24 cellular contexts compared by ENCODE assay signal in the genomic region with DNA sequence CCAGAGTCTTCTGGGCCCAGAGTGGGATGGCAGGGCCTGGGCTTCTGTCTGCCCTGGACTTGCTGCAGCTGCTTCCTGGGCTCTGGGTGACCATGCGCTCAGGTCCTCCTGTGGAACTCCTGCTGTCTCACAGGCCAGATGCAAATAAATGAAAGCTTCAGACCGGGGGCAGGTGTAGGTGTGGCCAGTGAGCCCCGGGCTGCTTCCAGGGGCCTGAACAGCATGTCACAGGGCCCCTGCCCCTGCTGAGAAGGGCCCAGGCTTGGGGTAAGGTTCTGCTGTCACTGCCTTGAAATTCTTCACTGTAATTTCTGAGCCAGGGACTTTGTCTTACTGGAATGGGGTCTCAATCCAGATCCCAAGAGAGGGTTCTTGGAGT. TPM values are rescaled to one million over a fixed set of nuclear protein-coding genes. Genes with fewer than 3 reads are reported as not detected.
A peak's percentile ranks its signal among the peaks of the same experiment; 100 is the strongest.
DNase-seq lines count a peak whose midpoint lies in the region; ATAC-seq, FAIRE-seq and TF ChIP-seq lines count a peak whose summit lies in the region.
"Had no signal": no experiment of that assay in that cellular context is flagged by ENCODE, and none has a peak within 500 bp of the region (broad histone marks: within the 10 kb centered on the region; RNA-seq: fewer than 3 reads in every experiment).

No MANE protein-coding gene starts in this region.

- peak overlapping the region; percentile 78 for H3K56ac ChIP-seq in mesendoderm (ENCODE audit: low read length)

- intact Hi-C loops in K562 (cut with micrococcal nuclease) = loop anchor here (5.0 kb wide), 1 partner anchor 95 kb away; the partner anchor contains the start of gene WDR4

- no peak overlapping the region for H4K5ac ChIP-seq in mesendoderm (ENCODE audit: low read length)

- POLR2A ChIA-PET in K562 (lab: Yijun Ruan, JAX) = interaction anchor here (1.0 to 1.2 kb wide), 3 partner anchors 10 to 16 kb away, joined by 3 to 10 read pairs (median 3); no protein-coding TSS in a partner anchor

- H4K8ac ChIP-seq in mesendoderm (ENCODE audit: low read depth, low read length) = no peak overlapping the region

- H3K9ac ChIP-seq in K562 (ENCODE audit: insufficient read depth in 1 of 2, low read depth in 2 of 2, low read length in 2 of 2) = peak overlapping the region; percentile 57 to 90
- H3K9ac ChIP-seq in mesendoderm (ENCODE audit: low read length) = peak overlapping the region; percentile 43

- WGBS in K562 (ENCODE audit: insufficient coverage, low coverage, missing lambda C conversion rate) = 23% methylated on average over 3 of the region's 3 CpGs
- no CpG with 5 or more reads among the region's 3 CpGs for WGBS in mesendoderm (ENCODE audit: extremely low coverage, insufficient coverage, low lambda C conversion rate)

- H3K4me3 ChIP-seq in K562 = no peak overlapping the region
- H3K4me3 ChIP-seq in mesendoderm (ENCODE audit: low read length) = no peak overlapping the region
- H3K4me3 ChIP-seq: ascending aorta, esophagus muscularis mucosa, GM12878, MG63, smooth muscle cell had no signal

- H2BK15ac ChIP-seq in mesendoderm (replicated peaks; ENCODE audit: low read depth) = no peak overlapping the region

- peaks cover 5% of the 10 kb centered on the region for H3K36me3 Mint-ChIP-seq in type B pancreatic cell
- no peaks in the 10 kb centered on the region for H3K36me3 Mint-ChIP-seq in stimulated activated memory B cell treated with anti-CD40 and anti-IgM and Interleukin-4, amounts not matched to agents 10 μg/mL and 1 μg/mL and 100 μg/mL, for 72 hours

- H3K36me3 ChIP-seq in K562 (ENCODE audit: control insufficient read depth, insufficient read depth, low read length) = peaks cover 5% of the 10 kb centered on the region; the same call in 2 of the 3 replicates
- H3K36me3 ChIP-seq in mesendoderm (ENCODE audit: control insufficient read depth, insufficient read depth, low read length) = no peaks in the 10 kb centered on the region
- H3K36me3 ChIP-seq: ascending aorta, esophagus muscularis mucosa had no signal

- H3K4me1 Mint-ChIP-seq in type B pancreatic cell (ENCODE audit: unreplicated experiment) = peaks cover 14% of the 10 kb centered on the region
- peaks cover 15% of the 10 kb centered on the region for H3K4me1 Mint-ChIP-seq in stimulated activated memory B cell treated with anti-CD40 and anti-IgM and Interleukin-4, amounts not matched to agents 10 μg/mL and 1 μg/mL and 100 μg/mL, for 72 hours

- TF ChIP-seq CTCF in K562 (IDR thresholded peaks at IDR 0.05 in 2 of 3, conservative IDR thresholded peaks at IDR 0.05 in 1 of 3; ENCODE audit: insufficient read depth in 2 of 3, low read depth in 1 of 3, low read length in 3 of 3) (no peak), type B pancreatic cell (conservative IDR thresholded peaks at IDR 0.05) (no peak), D721Med (IDR thresholded peaks at IDR 0.05; ENCODE audit: insufficient read depth, missing control alignments) (no peak)

- no peak for TF ChIP-seq POLR2A in K562 (conservative IDR thresholded peaks at IDR 0.05)

- DNase-seq in DMS53 (lab: John Stamatoyannopoulos, UW) (peak; percentile 40), DMS53 treated with DMSO at 0.1 percent for 48 hours (lab: John Stamatoyannopoulos, UW; ENCODE audit: unreplicated experiment) (no peak), K562 (ENCODE audit: extremely low read depth in 1 of 4, low spot score in 3 of 4) (peak; percentile 64 to 69 (median 66)), mesendoderm (no peak), type B pancreatic cell (ENCODE audit: extremely low spot score, unreplicated experiment) (no peak), D721Med (ENCODE audit: insufficient read length, low spot score) (no peak)
- DNase-seq: activated gamma-delta T cell; cortex of kidney; MG63; NCI-H2029 treated with DMSO at 0.1 percent for 48 hours; NCI-H774; nucleus accumbens; stimulated activated naive CD8-positive, alpha-beta T cell treated with anti-CD3 and anti-CD28 coated beads, Interleukin-15, Interleukin-2, amounts not matched to agents 100 U/mL and 50 U/mL, for 24 hours; SW 1271; WERI-Rb-1 had no signal

- H3K79me2 ChIP-seq in K562 (ENCODE audit: control insufficient read depth, insufficient read depth, low read length) (peaks cover 24% of the 10 kb centered on the region), mesendoderm (ENCODE audit: control insufficient read depth, insufficient read depth, low read length) (peaks cover 15% of the 10 kb centered on the region)

- no peaks in the 10 kb centered on the region for H3K9me1 ChIP-seq in K562 (ENCODE audit: control insufficient read depth, insufficient read depth, low read length)

- peak overlapping the region; percentile 59 for H3K4me2 ChIP-seq in K562 (ENCODE audit: insufficient read depth, low read length)
- no peak overlapping the region for H3K4me2 ChIP-seq in mesendoderm (ENCODE audit: low read length)
- H3K4me2 ChIP-seq: smooth muscle cell had no signal

- TF ChIP-seq RAD21 in K562 (CRISPR knock-in tag; conservative IDR thresholded peaks at IDR 0.05 in 1 of 2, IDR thresholded peaks at IDR 0.05 in 1 of 2) = no peak

- no peak overlapping the region for H2AK5ac ChIP-seq in mesendoderm (ENCODE audit: low read length)

- no peak overlapping the region for H3K4me3 Mint-ChIP-seq in type B pancreatic cell
- no peak overlapping the region for H3K4me3 Mint-ChIP-seq in stimulated activated memory B cell treated with anti-CD40 and anti-IgM and Interleukin-4, amounts not matched to agents 10 μg/mL and 1 μg/mL and 100 μg/mL, for 72 hours
- H3K4me3 Mint-ChIP-seq: CD14-positive monocyte had no signal

- H2BK120ac ChIP-seq in mesendoderm (ENCODE audit: low read depth, low read length) = peak overlapping the region; percentile 95

- H3K27me3 ChIP-seq in K562 (ENCODE audit: control insufficient read depth in 2 of 2, insufficient read depth in 2 of 2, low read length in 2 of 2) (no peaks in the 10 kb centered on the region), mesendoderm (ENCODE audit: insufficient read depth, low read length, poor library complexity) (no peaks in the 10 kb centered on the region)
- H3K27me3 ChIP-seq: ascending aorta, esophagus muscularis mucosa, MG63 had no signal

- no peaks in the 10 kb centered on the region for H4K20me1 ChIP-seq in K562 (replicated peaks; ENCODE audit: control insufficient read depth, insufficient read depth, low read length)

- peak overlapping the region; percentile 79 for H3K4ac ChIP-seq in mesendoderm (ENCODE audit: low read depth, low read length)

- peaks cover 4% of the 10 kb centered on the region for H3K9me3 Mint-ChIP-seq in type B pancreatic cell
- no peaks in the 10 kb centered on the region for H3K9me3 Mint-ChIP-seq in stimulated activated memory B cell treated with anti-CD40 and anti-IgM and Interleukin-4, amounts not matched to agents 10 μg/mL and 1 μg/mL and 100 μg/mL, for 72 hours
- H3K9me3 Mint-ChIP-seq: CD14-positive monocyte had no signal

- peak overlapping the region; percentile 70 for H3K27ac Mint-ChIP-seq in type B pancreatic cell
- no peak overlapping the region for H3K27ac Mint-ChIP-seq in stimulated activated memory B cell treated with anti-CD40 and anti-IgM and Interleukin-4, amounts not matched to agents 10 μg/mL and 1 μg/mL and 100 μg/mL, for 72 hours

- H3K23ac ChIP-seq in mesendoderm (ENCODE audit: low read length) = no peak overlapping the region

- H3K18ac ChIP-seq in mesendoderm (ENCODE audit: low read length) = peak overlapping the region; percentile 80

- H2BK5ac ChIP-seq in mesendoderm (ENCODE audit: low read length) = peak overlapping the region; percentile 31

- H3K4me1 ChIP-seq in K562 (replicated peaks in 1 of 2; ENCODE audit: control insufficient read depth in 2 of 2, insufficient read depth in 2 of 2, low read length in 2 of 2) = peaks cover 45 to 46% of the 10 kb centered on the region in 2 experiments
- H3K4me1 ChIP-seq in mesendoderm (ENCODE audit: control insufficient read depth, low read depth, low read length) = peaks cover 12% of the 10 kb centered on the region

- in situ Hi-C loops in K562 (cut with MboI) = no loop called here

- CTCF ChIA-PET in K562 (lab: Yijun Ruan, JAX; ENCODE audit: low intra/inter-chr PET ratio) = no interaction called here

- ATAC-seq in K562 (peak; percentile 6), HG03159 (IDR thresholded peaks at IDR 0.05; ENCODE audit: unreplicated experiment) (no peak)
- ATAC-seq in stimulated activated memory B cell treated with anti-CD40 and anti-IgM and Interleukin-4, amounts not matched to agents 10 μg/mL and 1 μg/mL and 100 μg/mL, for 72 hours = no peak
- ATAC-seq: GM12878; stimulated activated naive CD8-positive, alpha-beta T cell treated with anti-CD3 and anti-CD28 coated beads, Interleukin-15, Interleukin-2, amounts not matched to agents 100 U/mL and 50 U/mL, for 24 hours had no signal

- peaks cover 6% of the 10 kb centered on the region for H3K79me1 ChIP-seq in mesendoderm (ENCODE audit: low read length)

- no peak for TF ChIP-seq EP300 in K562 (IDR thresholded peaks at IDR 0.05; ENCODE audit: low read length)

- no TSS peak for BruUV-seq in K562 (replicated peaks; lab: Mats Ljungman, UMichigan)

- H3K27ac ChIP-seq in K562 (ENCODE audit: extremely low read depth, low read depth, low read length) (peak overlapping the region; percentile 88), mesendoderm (ENCODE audit: low read depth, low read length) (peak overlapping the region; percentile 68)
- H3K27ac ChIP-seq: 22Rv1, ascending aorta, esophagus muscularis mucosa, WERI-Rb-1 had no signal

- H3K27me3 Mint-ChIP-seq in type B pancreatic cell = no peaks in the 10 kb centered on the region
- no peaks in the 10 kb centered on the region for H3K27me3 Mint-ChIP-seq in stimulated activated memory B cell treated with anti-CD40 and anti-IgM and Interleukin-4, amounts not matched to agents 10 μg/mL and 1 μg/mL and 100 μg/mL, for 72 hours

- H3K9me3 ChIP-seq in K562 (replicated peaks; ENCODE audit: control insufficient read depth, insufficient read depth, low read depth, low read length) = peaks cover 4% of the 10 kb centered on the region; the same call in 1 of the 2 replicates
- H3K9me3 ChIP-seq: ascending aorta, esophagus muscularis mucosa had no signal

- no peak for FAIRE-seq in K562 (lab: Jason Lieb, UNC)
- FAIRE-seq in D721Med (lab: Jason Lieb, UNC) = no peak
- FAIRE-seq: GM12878 had no signal

- peak overlapping the region; percentile 98 for H2AFZ ChIP-seq in K562 (ENCODE audit: low read depth, low read length)

RNA-seq across cellular contexts. Expression of gene PKNOX1, which starts 2.5 kb away (rescaled TPM):
- 77.9 and 112 TPM in 2 replicates for total RNA-seq in K562 (2011; cell fraction: chromatin; rRNA removed; ENCODE audit: low replicate concordance)
- total RNA-seq in K562 (2011; cell fraction: nucleolus; rRNA removed) = 19.3 and 19.8 TPM in 2 replicates
- 31.2 and 36.2 TPM in 2 replicates for total RNA-seq in K562 (2011; cell fraction: nucleoplasm; rRNA removed)
- total RNA-seq in K562 (2014; rRNA removed) (9.6 and 13.2 TPM in 2 replicates), K562 (2014; rRNA removed; fragmentation: Illumina TruSeq; extraction: Trizol) (12.2 and 14.5 TPM in 2 replicates), K562 (2015; rRNA removed; fragmentation: Illumina TruSeq; extraction: Trizol) (7.1 and 10.0 TPM in 2 replicates), K562 (2021) (11.7 and 14.9 TPM in 2 replicates), type B pancreatic cell (ENCODE audit: low replicate concordance) (14.6 and 25.4 TPM in 2 replicates)
- polyA plus RNA-seq in K562 (2011; rRNA removed) (21.8 and 25.9 TPM in 2 replicates), K562 (2014; fragmentation: Illumina TruSeq; extraction: Trizol) (10.4 and 16.0 TPM in 2 replicates), K562 (2014; fragmentation: Nextera tagmentation; extraction: Ambion mirVana) (10 to 100 TPM in 1 of 2 experiments, 1 to 10 TPM in 1; 8.8 to 13.2 TPM), K562 (2014; rRNA removed) (12.7 and 15.4 TPM in 2 replicates)
- 26.2 and 27.5 TPM in 2 replicates for polyA plus RNA-seq in K562 (2011; cell fraction: cytosol; rRNA removed)
- polyA plus RNA-seq in K562 (2011; cell fraction: nucleus; rRNA removed) = 27.5 and 40.6 TPM in 2 replicates
- 14.5 and 18.7 TPM in 2 replicates for polyA plus RNA-seq in K562 (2012)
- 35.3 and 58.4 TPM in 2 replicates for polyA minus RNA-seq in K562 (2011; rRNA and poly(A)+ RNA removed)
- 6.0 and 16.1 TPM in 2 replicates for polyA minus RNA-seq in K562 (2011; cell fraction: cytosol; rRNA and poly(A)+ RNA removed)
- 13.2 and 35.0 TPM in 2 replicates for polyA minus RNA-seq in K562 (2011; cell fraction: nucleus; rRNA and poly(A)+ RNA removed)
- 9.7 TPM for polyA plus RNA-seq in mesendoderm (2013, experiment 1 of 2)
- polyA plus RNA-seq in mesendoderm (2013, experiment 2 of 2) = 9.7 TPM

RNA-seq across cellular contexts. Expression of gene ERVH48-1, which starts 46.5 kb away (rescaled TPM):
- 0.23 and 0.28 TPM in 2 replicates for total RNA-seq in K562 (2011; cell fraction: chromatin; rRNA removed; ENCODE audit: low replicate concordance)
- total RNA-seq in K562 (2011; cell fraction: nucleolus; rRNA removed) = 0.13 TPM in 1 of 2 replicates, not detected in the other
- total RNA-seq in K562 (2011; cell fraction: nucleoplasm; rRNA removed) = 0.51 and 0.53 TPM in 2 replicates
- total RNA-seq in K562 (2014; rRNA removed) (0.09 TPM in 1 of 2 replicates, not detected in the other), K562 (2014; rRNA removed; fragmentation: Illumina TruSeq; extraction: Trizol) (0.06 TPM in 1 of 2 replicates, not detected in the other), K562 (2015; rRNA removed; fragmentation: Illumina TruSeq; extraction: Trizol) (0.08 TPM in 1 of 2 replicates, not detected in the other), K562 (2021) (0.09 TPM in 1 of 2 replicates, not detected in the other), type B pancreatic cell (ENCODE audit: low replicate concordance) (1.8 TPM in 1 of 2 replicates, not detected in the other)
- polyA plus RNA-seq in K562 (2011; rRNA removed) (0.22 and 0.49 TPM in 2 replicates), K562 (2014; fragmentation: Illumina TruSeq; extraction: Trizol) (0.07 and 0.16 TPM in 2 replicates), K562 (2014; fragmentation: Nextera tagmentation; extraction: Ambion mirVana) (under 1 TPM; 0.08 to 0.15 TPM), K562 (2014; rRNA removed) (0.11 and 0.20 TPM in 2 replicates)
- polyA plus RNA-seq in K562 (2011; cell fraction: cytosol; rRNA removed) = 0.25 and 0.32 TPM in 2 replicates
- polyA plus RNA-seq in K562 (2011; cell fraction: nucleus; rRNA removed) = 0.13 and 0.27 TPM in 2 replicates
- polyA plus RNA-seq in K562 (2012) = 0.28 and 0.31 TPM in 2 replicates
- 0.06 and 0.07 TPM in 2 replicates for polyA minus RNA-seq in K562 (2011; rRNA and poly(A)+ RNA removed)
- polyA minus RNA-seq in K562 (2011; cell fraction: cytosol; rRNA and poly(A)+ RNA removed) = not detected in 2 replicates
- polyA minus RNA-seq in K562 (2011; cell fraction: nucleus; rRNA and poly(A)+ RNA removed) = not detected in 2 replicates
- 14.7 TPM for polyA plus RNA-seq in mesendoderm (2013, experiment 1 of 2)
- 14.6 TPM for polyA plus RNA-seq in mesendoderm (2013, experiment 2 of 2)
- total RNA-seq: activated CD8-positive, alpha-beta memory T cell treated with anti-CD3 and anti-CD28 coated beads for 36 hours; ascending aorta; esophagus muscularis mucosa; GM12878 had no signal
- polyA plus RNA-seq: CD14-positive monocyte had no signal

Comparison
In these comparisons a context has a peak if more than half of its experiments do, and no peak if none do; other contexts are left out.
1. DNase-seq: peak in DMS53 (single experiment) and K562 (4 of 4); none in DMS53 treated with DMSO at 0.1 percent for 48 hours (single experiment), mesendoderm (single experiment), type B pancreatic cell (single experiment) and D721Med (single experiment).